In genomic region chr2:157867703-157868102, GRCh38 we compare ENCODE assay signal across 31 cellular contexts.
"Had no signal": no experiment of that assay in that cellular context is flagged by ENCODE, and none has a peak within 500 bp of the region (broad histone marks: within the 10 kb centered on the region; RNA-seq: fewer than 3 reads in every experiment).

No MANE protein-coding gene starts in this region.

- H3K27me3 Mint-ChIP-seq: activated CD4-positive, alpha-beta memory T cell treated with anti-CD3 and anti-CD28 coated beads for 36 hours; activated CD8-positive, alpha-beta memory T cell treated with anti-CD3 and anti-CD28 coated beads, Interleukin-2, amount 10 ng/mL, durations not matched to agents 7 days and 5 days; activated naive CD4-positive, alpha-beta T cell treated with anti-CD3 and anti-CD28 coated beads, Interleukin-2, amount 10 ng/mL, durations not matched to agents 7 days and 5 days; activated naive CD8-positive, alpha-beta T cell treated with anti-CD3 and anti-CD28 coated beads, Interleukin-2, amount 10 ng/mL, durations not matched to agents 7 days and 5 days had no signal

- DNase-seq: activated CD4-positive, alpha-beta memory T cell treated with anti-CD3 and anti-CD28 coated beads for 36 hours; activated CD4-positive, alpha-beta T cell treated with anti-CD3 and anti-CD28 coated beads for 1 hour; activated CD4-positive, alpha-beta T cell treated with anti-CD3 and anti-CD28 coated beads for 4 hours; activated CD8-positive, alpha-beta memory T cell treated with anti-CD3 and anti-CD28 coated beads, Interleukin-2, amount 10 ng/mL, durations not matched to agents 7 days and 5 days; activated CD8-positive, alpha-beta memory T cell treated with anti-CD3 and anti-CD28 coated beads, Interleukin-2, amount 50 U/mL, for 4 hours; activated CD8-positive, alpha-beta T cell treated with anti-CD3 and anti-CD28 coated beads, Interleukin-2, amount 10 ng/mL, durations not matched to agents 7 days and 5 days; activated gamma-delta T cell; activated naive CD4-positive, alpha-beta T cell; activated naive CD4-positive, alpha-beta T cell treated with anti-CD3 and anti-CD28 coated beads, Interleukin-2, amount 10 ng/mL, durations not matched to agents 7 days and 5 days; activated naive CD8-positive, alpha-beta T cell treated with anti-CD3 and anti-CD28 coated beads, Interleukin-2, amount 10 ng/mL, durations not matched to agents 7 days and 5 days; activated T-cell treated with anti-CD3 and anti-CD28 coated beads, Interleukin-2, amount 50 U/mL, for 1 hour; activated T-cell treated with anti-CD3 and anti-CD28 coated beads, Interleukin-2, amount 50 U/mL, for 48 hours; central memory CD4-positive, alpha-beta T cell; cerebellar nuclear complex; colonic mucosa; effector CD8-positive, alpha-beta T cell; foreskin fibroblast; head of caudate nucleus; T-helper 2 cell had no signal

- H3K4me3 ChIP-seq: ascending aorta, breast epithelium, cardiac muscle cell, colonic mucosa had no signal

- H3K27me3 ChIP-seq: ascending aorta, breast epithelium, cardiac muscle cell, colonic mucosa had no signal

- H3K4me1 ChIP-seq: breast epithelium, colonic mucosa had no signal

- H3K36me3 Mint-ChIP-seq: WTC11 had no signal

- ATAC-seq: activated CD8-positive, alpha-beta memory T cell treated with anti-CD3 and anti-CD28 coated beads, Interleukin-2, amount 10 ng/mL, durations not matched to agents 7 days and 5 days; activated CD8-positive, alpha-beta T cell treated with anti-CD3 and anti-CD28 coated beads, Interleukin-2, amount 10 ng/mL, durations not matched to agents 7 days and 5 days; activated naive CD4-positive, alpha-beta T cell treated with anti-CD3 and anti-CD28 coated beads, Interleukin-2, amount 50 U/mL, for 72 hours; WTC11 had no signal

- H3K4me3 Mint-ChIP-seq: activated CD4-positive, alpha-beta memory T cell treated with anti-CD3 and anti-CD28 coated beads for 36 hours; activated CD8-positive, alpha-beta memory T cell treated with anti-CD3 and anti-CD28 coated beads, Interleukin-2, amount 10 ng/mL, durations not matched to agents 7 days and 5 days; activated CD8-positive, alpha-beta T cell treated with anti-CD3 and anti-CD28 coated beads, Interleukin-2, amount 10 ng/mL, durations not matched to agents 7 days and 5 days; activated naive CD4-positive, alpha-beta T cell treated with anti-CD3 and anti-CD28 coated beads, Interleukin-2, amount 10 ng/mL, durations not matched to agents 7 days and 5 days; activated naive CD8-positive, alpha-beta T cell treated with anti-CD3 and anti-CD28 coated beads, Interleukin-2, amount 10 ng/mL, durations not matched to agents 7 days and 5 days; activated T-helper 1 cell treated with anti-CD3 and anti-CD28 coated beads, Interleukin-12 subunit alpha, Interleukin-12 subunit beta, Interleukin-2, Interleukin-4 antibody, amounts not matched to agents 30 ng/mL and 10 ng/mL and 1 ng/mL, durations not matched to agents 14 hours and 24 hours and 36 hours; WTC11 had no signal

- FAIRE-seq: endometrium, endothelial cell of umbilical vein, frontal cortex had no signal

- H3K9me3 ChIP-seq: ascending aorta, breast epithelium, colonic mucosa had no signal

- H3K27ac ChIP-seq: ascending aorta, breast epithelium, cardiac muscle cell, colonic mucosa, epithelial cell of prostate, VCaP had no signal

- H3K36me3 ChIP-seq: ascending aorta, breast epithelium, cardiac muscle cell, colonic mucosa had no signal

- H3K27ac Mint-ChIP-seq: activated CD8-positive, alpha-beta memory T cell treated with anti-CD3 and anti-CD28 coated beads, Interleukin-2, amount 10 ng/mL, durations not matched to agents 7 days and 5 days; activated CD8-positive, alpha-beta T cell treated with anti-CD3 and anti-CD28 coated beads, Interleukin-2, amount 10 ng/mL, durations not matched to agents 7 days and 5 days; activated naive CD4-positive, alpha-beta T cell treated with anti-CD3 and anti-CD28 coated beads, Interleukin-2, amount 10 ng/mL, durations not matched to agents 7 days and 5 days; activated naive CD4-positive, alpha-beta T cell treated with anti-CD3 and anti-CD28 coated beads, Interleukin-2, amount 50 U/mL, for 72 hours; activated naive CD8-positive, alpha-beta T cell treated with anti-CD3 and anti-CD28 coated beads, Interleukin-2, amount 10 ng/mL, durations not matched to agents 7 days and 5 days; brain had no signal

- H3K9me3 Mint-ChIP-seq: activated naive CD4-positive, alpha-beta T cell treated with anti-CD3 and anti-CD28 coated beads, Interleukin-2, amount 10 ng/mL, durations not matched to agents 7 days and 5 days; activated T-helper 1 cell treated with anti-CD3 and anti-CD28 coated beads, Interleukin-12 subunit alpha, Interleukin-12 subunit beta, Interleukin-2, Interleukin-4 antibody, amounts not matched to agents 30 ng/mL and 10 ng/mL and 1 ng/mL, durations not matched to agents 14 hours and 24 hours and 36 hours; WTC11 had no signal
